In genomic region chr3:105686324-105686897, GRCh38 we compare ENCODE assay signal across 8 cellular contexts.
A peak's percentile ranks its signal among the peaks of the same experiment; 100 is the strongest.
DNase-seq lines count a peak whose midpoint lies in the region; ATAC-seq, FAIRE-seq and TF ChIP-seq lines count a peak whose summit lies in the region.

No MANE protein-coding gene starts in this region.

- POLR2A ChIA-PET in A673 (lab: Charles Lee; ENCODE audit: low non-redundant PET): no interaction called here

- BruUV-seq in A673 (replicated peaks; lab: Mats Ljungman, UMichigan): no TSS peak

- no peaks in the 10 kb centered on the region for H3K9me3 Mint-ChIP-seq in endodermal cell

- H3K27ac ChIP-seq in A673 (ENCODE audit: low read depth, low read length, poor library complexity, severe bottlenecking): no peak overlapping the region
- no peak overlapping the region for H3K27ac ChIP-seq in endodermal cell (ENCODE audit: low read depth, low read length)

- no peaks in the 10 kb centered on the region for H3K9me3 ChIP-seq in A673 (ENCODE audit: low read depth, low read length, poor library complexity, severe bottlenecking)
- no peaks in the 10 kb centered on the region for H3K9me3 ChIP-seq in endodermal cell (ENCODE audit: control insufficient read depth, low read length)

- H3K36me3 ChIP-seq in A673 (ENCODE audit: insufficient read depth, low read length, poor library complexity, severe bottlenecking): no peaks in the 10 kb centered on the region
- peaks cover 11% of the 10 kb centered on the region for H3K36me3 ChIP-seq in endodermal cell (ENCODE audit: control insufficient read depth, insufficient read depth, low read length)

- peaks cover 41% of the 10 kb centered on the region for H3K36me3 Mint-ChIP-seq in endodermal cell (ENCODE audit: low read depth)

- TF ChIP-seq CTCF in A673 (conservative IDR thresholded peaks at IDR 0.05; ENCODE audit: low read depth, low read length) (peak; percentile 91), endodermal cell (conservative IDR thresholded peaks at IDR 0.05) (peak; percentile 87), omental fat pad (IDR thresholded peaks at IDR 0.05) (no peak)

- H3K4me3 Mint-ChIP-seq in endodermal cell: no peak overlapping the region

- H3K4me3 ChIP-seq in A673 (ENCODE audit: low read depth, low read length, poor library complexity, severe bottlenecking) (no peak overlapping the region), endodermal cell (ENCODE audit: low read length) (no peak overlapping the region)

- no peak overlapping the region for H3K9ac ChIP-seq in endodermal cell (ENCODE audit: extremely low read depth, low read length, poor library complexity, severe bottlenecking)

- CTCF ChIA-PET in A673 (lab: Charles Lee): no interaction called here

- intact Hi-C loops in A673 (cut with micrococcal nuclease; ENCODE audit: unreplicated experiment): loop anchor here (1.0 to 10.0 kb wide), 3 partner anchors 518 to 1428 kb away; no protein-coding TSS in a partner anchor

- FAIRE-seq in G401.6 (lab: Jason Lieb, UNC): peak; percentile 76

- peaks cover 16% of the 10 kb centered on the region for H3K4me1 Mint-ChIP-seq in endodermal cell

- DNase-seq in A673 (ENCODE audit: low spot score): peak; percentile 41
- DNase-seq in NOMO-1 treated with DMSO at 0.1 percent for 48 hours (lab: John Stamatoyannopoulos, UW; ENCODE audit: unreplicated experiment): peak; percentile 38
- no peak for DNase-seq in endodermal cell
- DNase-seq in omental fat pad (ENCODE audit: low spot score): no peak
- DNase-seq in cerebellar cortex (ENCODE audit: low spot score): no peak
- DNase-seq in NCI-H128 (lab: John Stamatoyannopoulos, UW; ENCODE audit: unreplicated experiment): no peak

- 36% methylated on average over 2 of the region's 2 CpGs; no CpG with 5 or more reads in 1 of the 2 experiments for WGBS in endodermal cell (ENCODE audit: insufficient coverage in 1 of 2, insufficient read length in 1 of 2), 2 experiments

- no peaks in the 10 kb centered on the region for H3K27me3 ChIP-seq in A673 (replicated peaks; ENCODE audit: insufficient read depth, low read depth, low read length, poor library complexity)
- H3K27me3 ChIP-seq in endodermal cell (ENCODE audit: control insufficient read depth, insufficient read depth, low read length, poor library complexity, severe bottlenecking): no peaks in the 10 kb centered on the region

- H3K27me3 Mint-ChIP-seq in endodermal cell (ENCODE audit: insufficient read depth): no peaks in the 10 kb centered on the region

- peak; percentile 46 for ATAC-seq in omental fat pad (ENCODE audit: low FRiP score)
- no peak for ATAC-seq in HG02623 (IDR thresholded peaks at IDR 0.05; ENCODE audit: unreplicated experiment)

- H3K27ac Mint-ChIP-seq in endodermal cell: no peak overlapping the region

- H3K4me1 ChIP-seq in A673 (ENCODE audit: insufficient read depth, low read length, poor library complexity, severe bottlenecking) (peaks cover 27% of the 10 kb centered on the region), endodermal cell (ENCODE audit: control insufficient read depth, insufficient read depth, low read length) (no peaks in the 10 kb centered on the region)

Comparison
In these comparisons a context has a peak if more than half of its experiments do, and no peak if none do; other contexts are left out.
1. DNase-seq: peak in A673 (single experiment) and NOMO-1 treated with DMSO at 0.1 percent for 48 hours (single experiment); none in endodermal cell (single experiment), omental fat pad (single experiment), cerebellar cortex (single experiment) and NCI-H128 (single experiment).
2. CTCF ChIP-seq: peak in A673 (single experiment) and endodermal cell (single experiment); none in omental fat pad (0 of 3).